ENCODE assay signal across 8 cellular contexts in genomic region chr5:133552925-133553525, GRCh38. TPM values are rescaled to one million over a fixed set of nuclear protein-coding genes. Genes with fewer than 3 reads are reported as not detected.
DNase-seq lines count a peak whose midpoint lies in the region; ATAC-seq and TF ChIP-seq lines count a peak whose summit lies in the region.

No MANE protein-coding gene starts in this region.

- CTCF ChIA-PET in activated CD4-positive, alpha-beta T cell treated with anti-CD3 and anti-CD28 coated beads, Interleukin-2, amount 10 ng/mL, durations not matched to agents 7 days and 5 days (lab: Charles Lee), result interaction anchor here (1.2 kb wide), 1 partner anchor 13 kb away, joined by 4 read pairs; no protein-coding TSS in a partner anchor

- H3K4me1 Mint-ChIP-seq in activated CD4-positive, alpha-beta T cell treated with anti-CD3 and anti-CD28 coated beads, Interleukin-2, amount 10 ng/mL, durations not matched to agents 7 days and 5 days, result peaks cover 2% of the 10 kb centered on the region
- no peaks in the 10 kb centered on the region for H3K4me1 Mint-ChIP-seq in naive thymus-derived CD8-positive, alpha-beta T cell

- DNase-seq in Ammon's horn (ENCODE audit: low spot score), result peak; percentile 41
- DNase-seq in GM19238 (ENCODE audit: insufficient read length, low spot score), result peak; percentile 52
- DNase-seq in NCI-H1105 treated with DMSO at 0.1 percent for 48 hours (lab: John Stamatoyannopoulos, UW), result peak; percentile 31
- peak; percentile 62 for DNase-seq in activated CD4-positive, alpha-beta T cell treated with anti-CD3 and anti-CD28 coated beads, Interleukin-2, amount 10 ng/mL, durations not matched to agents 7 days and 5 days
- DNase-seq in effector CD4-positive, alpha-beta T cell, result peak; percentile 12
- DNase-seq in naive thymus-derived CD8-positive, alpha-beta T cell, result peak; percentile 25 to 72 (median 45)
- DNase-seq in tibial artery, result peak in 1 of 2 donors; percentile 49
- DNase-seq in NCI-H2196 (lab: John Stamatoyannopoulos, UW; ENCODE audit: unreplicated experiment), result no peak

- no peaks in the 10 kb centered on the region for H3K9me3 ChIP-seq in tibial artery

- no peak overlapping the region for H3K4me3 Mint-ChIP-seq in activated CD4-positive, alpha-beta T cell treated with anti-CD3 and anti-CD28 coated beads, Interleukin-2, amount 10 ng/mL, durations not matched to agents 7 days and 5 days
- H3K4me3 Mint-ChIP-seq in naive thymus-derived CD8-positive, alpha-beta T cell, result no peak overlapping the region

- no peaks in the 10 kb centered on the region for H3K36me3 ChIP-seq in tibial artery

- peak; percentile 45 to 69 for ATAC-seq in naive thymus-derived CD8-positive, alpha-beta T cell

- H3K9me3 Mint-ChIP-seq in activated CD4-positive, alpha-beta T cell treated with anti-CD3 and anti-CD28 coated beads, Interleukin-2, amount 10 ng/mL, durations not matched to agents 7 days and 5 days, result no peaks in the 10 kb centered on the region
- H3K9me3 Mint-ChIP-seq in naive thymus-derived CD8-positive, alpha-beta T cell, result no peaks in the 10 kb centered on the region

- intact Hi-C loops in tibial artery (cut with DNase I; ENCODE audit: low total_unique reads), result no loop called here

- H3K27me3 ChIP-seq in tibial artery, result peaks cover 0 to 21% of the 10 kb centered on the region in 2 donors

- no peak overlapping the region for H3K4me3 ChIP-seq in tibial artery

- peak; percentile 42 to 49 for TF ChIP-seq CTCF in tibial artery (IDR thresholded peaks at IDR 0.05)

- no peaks in the 10 kb centered on the region for H3K36me3 Mint-ChIP-seq in activated CD4-positive, alpha-beta T cell treated with anti-CD3 and anti-CD28 coated beads, Interleukin-2, amount 10 ng/mL, durations not matched to agents 7 days and 5 days (ENCODE audit: low read depth)
- no peaks in the 10 kb centered on the region for H3K36me3 Mint-ChIP-seq in naive thymus-derived CD8-positive, alpha-beta T cell

- peaks cover 27% of the 10 kb centered on the region for H3K27me3 Mint-ChIP-seq in activated CD4-positive, alpha-beta T cell treated with anti-CD3 and anti-CD28 coated beads, Interleukin-2, amount 10 ng/mL, durations not matched to agents 7 days and 5 days
- H3K27me3 Mint-ChIP-seq in naive thymus-derived CD8-positive, alpha-beta T cell, result peaks cover 6 to 51% (median 26%) of the 10 kb centered on the region in 5 donors

- no peak overlapping the region for H3K27ac Mint-ChIP-seq in activated CD4-positive, alpha-beta T cell treated with anti-CD3 and anti-CD28 coated beads, Interleukin-2, amount 10 ng/mL, durations not matched to agents 7 days and 5 days
- H3K27ac Mint-ChIP-seq in naive thymus-derived CD8-positive, alpha-beta T cell, result no peak overlapping the region

- POLR2A ChIA-PET in activated CD4-positive, alpha-beta T cell treated with anti-CD3 and anti-CD28 coated beads, Interleukin-2, amount 10 ng/mL, durations not matched to agents 7 days and 5 days (lab: Charles Lee), result no interaction called here
- POLR2A ChIA-PET in naive thymus-derived CD8-positive, alpha-beta T cell (lab: Charles Lee), result no interaction called here

- H3K4me1 ChIP-seq in tibial artery, result no peaks in the 10 kb centered on the region

- no peak overlapping the region for H3K27ac ChIP-seq in tibial artery

RNA-seq across cellular contexts. Expression of gene FSTL4, which starts 59.3 kb away (rescaled TPM):
- total RNA-seq in activated CD4-positive, alpha-beta T cell treated with anti-CD3 and anti-CD28 coated beads, Interleukin-2, amount 10 ng/mL, durations not matched to agents 7 days and 5 days, result not detected
- 1 to 10 TPM; 1.5 to 1.6 TPM for total RNA-seq in naive thymus-derived CD8-positive, alpha-beta T cell
- not detected for polyA plus RNA-seq in naive thymus-derived CD8-positive, alpha-beta T cell
